28 cellular contexts compared by ENCODE assay signal in the genomic region with DNA sequence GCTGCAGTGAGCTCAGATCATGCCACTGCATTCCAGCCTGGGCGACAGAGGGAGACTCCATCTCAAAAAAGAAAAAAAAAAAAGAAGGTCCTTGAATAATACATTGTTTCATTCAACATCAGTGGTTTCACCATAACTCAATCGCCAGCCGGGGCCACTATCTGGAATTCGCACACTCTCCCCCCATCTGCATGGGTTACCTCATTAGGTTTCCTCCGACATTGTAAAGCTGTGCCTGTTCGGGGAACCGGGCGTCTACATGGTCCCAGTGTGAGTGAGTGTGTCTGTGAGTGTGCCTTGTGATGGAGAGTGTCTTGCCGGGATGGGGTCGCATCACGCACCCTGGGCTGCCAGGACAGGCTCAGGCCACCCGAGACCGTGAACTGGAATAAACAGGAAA.
"Had no signal": no experiment of that assay in that cellular context is flagged by ENCODE, and none has a peak within 500 bp of the region (broad histone marks: within the 10 kb centered on the region; RNA-seq: fewer than 3 reads in every experiment).

No MANE protein-coding gene starts in this region.

- H3K9me3 ChIP-seq: ovary, psoas muscle, right lobe of liver, sigmoid colon, stomach, tibial artery, transverse colon, upper lobe of right lung, uterus had no signal

- H3K4me3 Mint-ChIP-seq: naive B cell; naive thymus-derived CD8-positive, alpha-beta T cell; natural killer cell treated with Interleukin-12 subunit alpha and Interleukin-12 subunit beta and Interleukin-15 and Interleukin-18, amount 100 ng/mL, for 72 hours; nephron progenitor cell; neural crest cell; stimulated activated effector memory CD8-positive, alpha-beta T cell treated with anti-CD3 and anti-CD28 coated beads, Interleukin-12 subunit alpha, Interleukin-12 subunit beta, amount 100 ng/mL, for 72 hours; stimulated activated naive B cell treated with anti-CD40 and anti-IgM and Interleukin-4, amounts not matched to agents 10 μg/mL and 1 μg/mL and 100 μg/mL, for 72 hours; stimulated activated naive CD8-positive, alpha-beta T cell treated with anti-CD3 and anti-CD28 coated beads, Interleukin-15, Interleukin-2, amounts not matched to agents 100 ng/mL and 50 ng/mL, for 24 hours had no signal

- H3K27me3 Mint-ChIP-seq: stimulated activated naive B cell treated with anti-CD40 and anti-IgM and Interleukin-4, amounts not matched to agents 10 μg/mL and 1 μg/mL and 100 μg/mL, for 72 hours had no signal

- H3K4me1 Mint-ChIP-seq: naive B cell; naive thymus-derived CD8-positive, alpha-beta T cell; neural crest cell had no signal

- H3K27ac Mint-ChIP-seq: naive thymus-derived CD8-positive, alpha-beta T cell; natural killer cell treated with Interleukin-12 subunit alpha and Interleukin-12 subunit beta and Interleukin-15 and Interleukin-18, amount 100 ng/mL, for 72 hours; nephron progenitor cell; progenitor cell of endocrine pancreas; stimulated activated effector memory CD8-positive, alpha-beta T cell treated with anti-CD3 and anti-CD28 coated beads, Interleukin-12 subunit alpha, Interleukin-12 subunit beta, amount 100 ng/mL, for 72 hours; stimulated activated naive B cell treated with anti-CD40 and anti-IgM and Interleukin-4, amounts not matched to agents 10 μg/mL and 1 μg/mL and 100 μg/mL, for 72 hours; stimulated activated naive CD8-positive, alpha-beta T cell treated with anti-CD3 and anti-CD28 coated beads, Interleukin-15, Interleukin-2, amounts not matched to agents 100 ng/mL and 50 ng/mL, for 24 hours had no signal

- H3K4me3 ChIP-seq: ovary, psoas muscle, right lobe of liver, sigmoid colon, stomach, tibial artery, transverse colon, upper lobe of right lung, uterus had no signal

- H3K27me3 ChIP-seq: ovary, right lobe of liver, sigmoid colon, stomach, tibial artery, transverse colon, upper lobe of right lung, uterus had no signal

- H3K79me2 ChIP-seq: parathyroid adenoma had no signal

- H3K27ac ChIP-seq: ovary, parathyroid adenoma, psoas muscle, right lobe of liver, sigmoid colon, stomach, tibial artery, transverse colon, upper lobe of right lung had no signal

- DNase-seq: naive B cell; naive thymus-derived CD8-positive, alpha-beta T cell; nephron progenitor cell; occipital lobe; ovary; posterior cingulate gyrus; psoas muscle; right cardiac atrium; sigmoid colon; small intestine; stimulated activated CD4-positive, alpha-beta T cell treated with anti-CD3 and anti-CD28 coated beads, Interleukin-15, amount 100 ng/mL, for 24 hours; stimulated activated CD4-positive, alpha-beta T cell treated with anti-CD3 and anti-CD28 coated beads, Interleukin-2, amount 100 ng/mL, for 24 hours; stimulated activated CD4-positive, alpha-beta T cell treated with anti-CD3 and anti-CD28 coated beads, Interleukin-2, amount 100 ng/mL, for 48 hours; stimulated activated CD4-positive, alpha-beta T cell treated with anti-CD3 and anti-CD28 coated beads, Interleukin-4, amount 100 ng/mL, for 24 hours; stimulated activated naive B cell treated with anti-CD40 and anti-IgM and Interleukin-4, amounts not matched to agents 10 μg/mL and 1 μg/mL and 100 μg/mL, for 72 hours; stimulated activated naive CD4-positive, alpha-beta T cell treated with Interleukin-2 at 50 U/mL for 16 hours; stomach; transverse colon; upper lobe of right lung; uterus had no signal

- H3K4me1 ChIP-seq: psoas muscle, sigmoid colon, transverse colon, uterus had no signal

- H3K9me3 Mint-ChIP-seq: naive B cell; naive thymus-derived CD8-positive, alpha-beta T cell; natural killer cell treated with Interleukin-12 subunit alpha and Interleukin-12 subunit beta and Interleukin-15 and Interleukin-18, amount 100 ng/mL, for 72 hours; nephron progenitor cell; neural crest cell; stimulated activated effector memory CD8-positive, alpha-beta T cell treated with anti-CD3 and anti-CD28 coated beads, Interleukin-12 subunit alpha, Interleukin-12 subunit beta, amount 100 ng/mL, for 72 hours; stimulated activated naive B cell treated with anti-CD40 and anti-IgM and Interleukin-4, amounts not matched to agents 10 μg/mL and 1 μg/mL and 100 μg/mL, for 72 hours; stimulated activated naive CD8-positive, alpha-beta T cell treated with anti-CD3 and anti-CD28 coated beads, Interleukin-15, Interleukin-2, amounts not matched to agents 100 ng/mL and 50 ng/mL, for 24 hours had no signal

- H3K36me3 Mint-ChIP-seq: naive B cell; naive thymus-derived CD8-positive, alpha-beta T cell; natural killer cell treated with Interleukin-12 subunit alpha and Interleukin-12 subunit beta and Interleukin-15 and Interleukin-18, amount 100 ng/mL, for 72 hours; stimulated activated effector memory CD8-positive, alpha-beta T cell treated with anti-CD3 and anti-CD28 coated beads, Interleukin-12 subunit alpha, Interleukin-12 subunit beta, amount 100 ng/mL, for 72 hours; stimulated activated naive B cell treated with anti-CD40 and anti-IgM and Interleukin-4, amounts not matched to agents 10 μg/mL and 1 μg/mL and 100 μg/mL, for 72 hours had no signal

- H3K36me3 ChIP-seq: ovary, right lobe of liver, sigmoid colon, stomach, tibial artery, transverse colon, upper lobe of right lung, uterus had no signal

- H3K9ac ChIP-seq: parathyroid adenoma had no signal

- ATAC-seq: naive thymus-derived CD8-positive, alpha-beta T cell; natural killer cell treated with Interleukin-12 subunit alpha and Interleukin-12 subunit beta and Interleukin-15 and Interleukin-18, amount 100 ng/mL, for 72 hours; psoas muscle; right cardiac atrium; right lobe of liver; stimulated activated naive B cell treated with anti-CD40 and anti-IgM and Interleukin-4, amounts not matched to agents 10 μg/mL and 1 μg/mL and 100 μg/mL, for 72 hours; upper lobe of right lung had no signal
